Comparison of ENCODE assay signal across 1 cellular context in genomic region chr2:187916799-187917198, GRCh38.
TF ChIP-seq lines count a peak whose summit lies in the region.

No MANE protein-coding gene starts in this region.

TF ChIP-seq in HepG2, 621 proteins besides CTCF, POLR2A, EP300 and RAD21 (continued from another document):
- no peak for TF ChIP-seq PBX3 (CRISPR knock-in tag; IDR thresholded peaks at IDR 0.05; ENCODE audit: borderline replicate concordance)
- TF ChIP-seq THYN1 (CRISPR knock-in tag; IDR thresholded peaks at IDR 0.05; ENCODE audit: borderline replicate concordance, low read depth) = no peak
- TF ChIP-seq GRHL1 (CRISPR knock-in tag; conservative IDR thresholded peaks at IDR 0.05) = no peak
- no peak for TF ChIP-seq ERF (CRISPR knock-in tag; IDR thresholded peaks at IDR 0.05)
- no peak for TF ChIP-seq ZBTB7A (CRISPR knock-in tag; IDR thresholded peaks at IDR 0.05)
- TF ChIP-seq KLF12 (CRISPR knock-in tag; IDR thresholded peaks at IDR 0.05; ENCODE audit: borderline replicate concordance) = no peak
TF ChIP-seq in HepG2: peak in this region for 0.
